In the genomic region with DNA sequence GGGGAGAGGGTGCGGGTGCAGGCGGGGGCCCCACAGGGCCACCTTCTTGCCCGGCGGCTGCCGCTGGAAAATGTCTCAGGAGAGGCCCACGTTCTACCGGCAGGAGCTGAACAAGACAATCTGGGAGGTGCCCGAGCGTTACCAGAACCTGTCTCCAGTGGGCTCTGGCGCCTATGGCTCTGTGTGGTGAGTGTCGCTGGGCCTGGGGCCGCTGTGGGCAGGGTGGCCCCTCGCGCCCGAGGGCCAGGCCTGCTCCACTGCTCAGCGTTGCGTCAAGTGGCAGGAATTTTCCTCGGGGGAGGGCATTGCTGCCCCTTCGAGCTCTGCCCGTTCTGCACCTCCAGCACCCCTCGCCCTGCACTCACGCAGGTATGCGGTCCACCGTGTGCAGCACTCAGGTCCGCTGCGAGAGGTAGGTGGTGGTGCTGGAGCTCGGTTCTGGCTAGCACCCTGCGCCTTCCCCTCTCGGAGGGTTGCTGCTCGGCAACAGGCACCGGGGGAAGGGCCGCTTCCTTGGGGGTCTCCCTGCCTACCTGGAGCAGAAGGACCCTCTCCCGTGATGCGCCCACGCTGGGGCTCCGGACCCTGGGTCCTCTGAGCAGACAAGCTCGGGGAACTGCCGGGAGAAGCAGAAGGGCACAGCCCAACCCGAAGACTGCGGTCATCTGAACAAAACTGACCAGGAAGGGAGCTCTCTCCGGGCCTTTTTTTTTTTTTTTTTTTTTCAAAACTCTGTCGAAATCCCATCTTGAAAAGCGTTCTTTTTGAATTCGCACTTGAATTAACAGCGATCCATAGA, we compare ENCODE assay signal across 8 cellular contexts. TPM values are rescaled to one million over a fixed set of nuclear protein-coding genes. Genes with fewer than 3 reads are reported as not detected.
DNase-seq lines count a peak whose midpoint lies in the region; ATAC-seq and TF ChIP-seq lines count a peak whose summit lies in the region.

No MANE protein-coding gene starts in this region.

- H3K9me3 ChIP-seq in IMR-90 (ENCODE audit: control insufficient read depth, insufficient read depth, low read length), result no peaks in the 10 kb centered on the region

- H3K9me3 Mint-ChIP-seq in activated CD4-positive, alpha-beta T cell treated with anti-CD3 and anti-CD28 coated beads for 36 hours (ENCODE audit: low read depth), result no peaks in the 10 kb centered on the region

- peak overlapping the region; percentile 94 for H3K27ac ChIP-seq in IMR-90 (ENCODE audit: insufficient read depth, low read length)

- in situ Hi-C loops in IMR-90 (cut with MboI; ENCODE audit: low sequenced_read_pairs), result loop anchor here (5.0 to 10.0 kb wide), 2 partner anchors 69 to 167 kb away; a partner anchor contains a TSS

- peak overlapping the region; percentile 88 for H2AK5ac ChIP-seq in IMR-90 (ENCODE audit: low read depth, low read length)

- peaks cover 10% of the 10 kb centered on the region for H3K36me3 Mint-ChIP-seq in activated CD4-positive, alpha-beta T cell treated with anti-CD3 and anti-CD28 coated beads for 36 hours (ENCODE audit: low read depth)

- H3K23ac ChIP-seq in IMR-90 (ENCODE audit: low read depth, low read length), result peak overlapping the region; percentile 25

- TF ChIP-seq POLR2A in IMR-90 (IDR thresholded peaks at IDR 0.05; ENCODE audit: low read depth, low read length), result no peak

- peaks cover 43% of the 10 kb centered on the region for H3K4me1 Mint-ChIP-seq in activated CD4-positive, alpha-beta T cell treated with anti-CD3 and anti-CD28 coated beads for 36 hours

- dilution Hi-C loops in IMR-90 (cut with HindIII; ENCODE audit: low sequenced_read_pairs, unreplicated experiment), result no loop called here

- H3K9ac ChIP-seq in IMR-90 (ENCODE audit: low read depth, low read length), result peak overlapping the region; percentile 98

- H4K91ac ChIP-seq in IMR-90 (ENCODE audit: insufficient read depth, low read depth, low read length), result peak overlapping the region; percentile 83; the same call in 1 of the 2 replicates

- H4K8ac ChIP-seq in IMR-90 (ENCODE audit: low read depth in 2 of 2, low read length in 2 of 2), result peak overlapping the region; percentile 43 to 84; a peak in 1 of 4 replicates

- POLR2A ChIA-PET in IMR-90 (lab: Charles Lee; ENCODE audit: unreplicated experiment), result interaction anchor here (0.6 kb wide), 3 partner anchors 14 to 656 kb away, joined by 5 to 13 read pairs (median 7); no protein-coding TSS in a partner anchor
- POLR2A ChIA-PET in activated CD4-positive, alpha-beta T cell treated with anti-CD3 and anti-CD28 coated beads for 36 hours (lab: Charles Lee), result interaction anchor here (0.6 to 2.5 kb wide), 4 partner anchors 66 to 103 kb away, joined by 8 to 18 read pairs (median 10); no protein-coding TSS in a partner anchor

- no peaks in the 10 kb centered on the region for H3K36me3 ChIP-seq in IMR-90 (ENCODE audit: control insufficient read depth, insufficient read depth, low read length)

- H3K9me1 ChIP-seq in IMR-90 (ENCODE audit: insufficient read depth, low read length), result 0 out of 2 replicates have a peak, but pooled peaks cover 7% of the 10 kb centered on the region

- peak overlapping the region; percentile 41 for H3K14ac ChIP-seq in IMR-90 (replicated peaks; ENCODE audit: low read depth, low read length)

- no peak for TF ChIP-seq CTCF in IMR-90 (conservative IDR thresholded peaks at IDR 0.05; ENCODE audit: low read depth, low read length)

- peak overlapping the region; percentile 98 for H3K4me3 Mint-ChIP-seq in activated CD4-positive, alpha-beta T cell treated with anti-CD3 and anti-CD28 coated beads for 36 hours

- peaks cover 16% of the 10 kb centered on the region for H3K27me3 Mint-ChIP-seq in activated CD4-positive, alpha-beta T cell treated with anti-CD3 and anti-CD28 coated beads for 36 hours

- peak overlapping the region; percentile 98 for H2AFZ ChIP-seq in IMR-90 (replicated peaks; ENCODE audit: low read length, poor library complexity)

- ATAC-seq in GM21526 (IDR thresholded peaks at IDR 0.05; ENCODE audit: low FRiP score, unreplicated experiment) (peak; percentile 23), IMR-90 (ENCODE audit: low read depth) (peak; percentile 13)
- peak; percentile 21 for ATAC-seq in activated CD4-positive, alpha-beta T cell treated with anti-CD3 and anti-CD28 coated beads for 36 hours

- intact Hi-C loops in IMR-90 (cut with micrococcal nuclease), result loop anchor here (5.0 kb wide), 1 partner anchor 39 kb away; no protein-coding TSS in a partner anchor
- intact Hi-C loops in activated CD4-positive, alpha-beta T cell treated with anti-CD3 and anti-CD28 coated beads for 36 hours (cut with DNase I, micrococcal nuclease), result loop anchor here (2.0 to 5.0 kb wide), 3 partner anchors 334 to 649 kb away; a partner anchor contains a TSS

- no peak for TF ChIP-seq RAD21 in IMR-90 (IDR thresholded peaks at IDR 0.05; ENCODE audit: low read length)

- H3K4me1 ChIP-seq in IMR-90 (ENCODE audit: control insufficient read depth, insufficient read depth, low read length), result peaks cover 7% of the 10 kb centered on the region; the same call in 1 of the 2 replicates

- H3K79me1 ChIP-seq in IMR-90 (ENCODE audit: low read depth in 1 of 2, low read length in 2 of 2), result peaks cover 0 to 13% of the 10 kb centered on the region in 2 experiments; a peak in 3 of 4 replicates

- peak overlapping the region; percentile 83 for H3K4me2 ChIP-seq in IMR-90 (ENCODE audit: low read depth, low read length)

- H3K56ac ChIP-seq in IMR-90 (ENCODE audit: extremely low read depth, insufficient read depth, low read length), result peak overlapping the region; percentile 64

- H3K27ac Mint-ChIP-seq in activated CD4-positive, alpha-beta T cell treated with anti-CD3 and anti-CD28 coated beads for 36 hours, result peak overlapping the region; percentile 98

- no peak overlapping the region for H2BK20ac ChIP-seq in IMR-90 (ENCODE audit: low read depth, low read length)

- peak overlapping the region; percentile 65 for H3K4me3 ChIP-seq in IMR-90 (ENCODE audit: insufficient read depth, low read depth, low read length)

- peak overlapping the region; percentile 66; the same call in 1 of the 2 replicates for H2BK120ac ChIP-seq in IMR-90 (ENCODE audit: low read depth, low read length)

- H3K18ac ChIP-seq in IMR-90 (ENCODE audit: low read depth, low read length), result peak overlapping the region; percentile 84

- peak overlapping the region; percentile 83 for H3K4ac ChIP-seq in IMR-90 (ENCODE audit: low read depth, low read length)

- WGBS in IMR-90 (ENCODE audit: extremely low coverage in 2 of 2, insufficient read length in 1 of 2), 2 experiments, result 1% methylated on average over 11 of the region's 45 CpGs; no CpG with 5 or more reads in 1 of the 2 experiments

- H3K27me3 ChIP-seq in IMR-90 (ENCODE audit: control insufficient read depth, insufficient read depth, low read length), result no peaks in the 10 kb centered on the region

- peak overlapping the region; percentile 77 for H4K5ac ChIP-seq in IMR-90 (ENCODE audit: low read depth, low read length)

- peak overlapping the region; percentile 97 for H2AK9ac ChIP-seq in IMR-90 (replicated peaks; ENCODE audit: low read depth, low read length, poor library complexity)

- no TSS peak for BruUV-seq in IMR-90 (replicated peaks; lab: Mats Ljungman, UMichigan)

- H2BK15ac ChIP-seq in IMR-90 (ENCODE audit: low read depth, low read length), result no peak overlapping the region

- peak overlapping the region; percentile 93 for H2BK5ac ChIP-seq in IMR-90 (ENCODE audit: low read depth, low read length, poor library complexity, severe bottlenecking)

- DNase-seq in DMS114 treated with DMSO at 0.1 percent for 48 hours (lab: John Stamatoyannopoulos, UW; ENCODE audit: unreplicated experiment), result peak; percentile 16
- peak; percentile 12 for DNase-seq in IMR-90
- peak; percentile 67 for DNase-seq in activated CD4-positive, alpha-beta T cell treated with anti-CD3 and anti-CD28 coated beads for 36 hours
- peak; percentile 71 for DNase-seq in ecto neural progenitor cell (ENCODE audit: low spot score)
- peak; percentile 27 to 39 for DNase-seq in lung microvascular endothelial cell (ENCODE audit: low read depth in 2 of 2)
- peak in 2 of 3 donors; percentile 17 to 36 for DNase-seq in stimulated activated CD4-positive, alpha-beta T cell treated with anti-CD3 and anti-CD28 coated beads, TNF-alpha, amount 100 ng/mL, for 48 hours (ENCODE audit: low read depth in 3 of 3)
- DNase-seq in middle frontal gyrus (ENCODE audit: extremely low spot score, low spot score), result no peak

- CTCF ChIA-PET in IMR-90 (lab: Yijun Ruan, JAX), result interaction anchor here (0.6 to 4.1 kb wide), 5 partner anchors 24 to 357 kb away, joined by 3 to 28 read pairs (median 4); no protein-coding TSS in a partner anchor
- CTCF ChIA-PET in activated CD4-positive, alpha-beta T cell treated with anti-CD3 and anti-CD28 coated beads for 36 hours (lab: Charles Lee), result interaction anchor here (0.6 to 8.8 kb wide), 32 partner anchors 9 to 1479 kb away, joined by 3 to 183 read pairs (median 3); no protein-coding TSS in a partner anchor

- H4K20me1 ChIP-seq in IMR-90 (ENCODE audit: insufficient read depth, low read length), result peaks cover 33% of the 10 kb centered on the region

TF ChIP-seq in IMR-90, 13 proteins besides CTCF, POLR2A, EP300 and RAD21 (continues in another document):
- TF ChIP-seq RFX5 (IDR thresholded peaks at IDR 0.05; ENCODE audit: low read depth, low read length) (no peak), MXI1 (IDR thresholded peaks at IDR 0.05; ENCODE audit: borderline replicate concordance, low read depth, low read length) (no peak; the same call in 1 of the 2 replicates)
- TF ChIP-seq, protein P1, sequence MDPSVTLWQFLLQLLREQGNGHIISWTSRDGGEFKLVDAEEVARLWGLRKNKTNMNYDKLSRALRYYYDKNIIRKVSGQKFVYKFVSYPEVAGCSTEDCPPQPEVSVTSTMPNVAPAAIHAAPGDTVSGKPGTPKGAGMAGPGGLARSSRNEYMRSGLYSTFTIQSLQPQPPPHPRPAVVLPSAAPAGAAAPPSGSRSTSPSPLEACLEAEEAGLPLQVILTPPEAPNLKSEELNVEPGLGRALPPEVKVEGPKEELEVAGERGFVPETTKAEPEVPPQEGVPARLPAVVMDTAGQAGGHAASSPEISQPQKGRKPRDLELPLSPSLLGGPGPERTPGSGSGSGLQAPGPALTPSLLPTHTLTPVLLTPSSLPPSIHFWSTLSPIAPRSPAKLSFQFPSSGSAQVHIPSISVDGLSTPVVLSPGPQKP (IDR thresholded peaks at IDR 0.05; ENCODE audit: borderline replicate concordance, low read depth, low read length), result no peak

RNA-seq across cellular contexts. Expression of a gene that starts 0.7 kb away (rescaled TPM):
- 69.7 and 74.4 TPM in 2 replicates for total RNA-seq in IMR-90 (2012; rRNA removed)
- polyA plus RNA-seq in IMR-90 (2012; rRNA removed), result 22.6 and 28.4 TPM in 2 replicates
- 8.9 and 12.3 TPM in 2 replicates for polyA plus RNA-seq in IMR-90 (2012; cell fraction: cytosol; rRNA removed)
- 19.6 and 68.9 TPM in 2 replicates for polyA plus RNA-seq in IMR-90 (2012; cell fraction: nucleus; rRNA removed; ENCODE audit: low replicate concordance)
- total RNA-seq in activated CD4-positive, alpha-beta T cell treated with anti-CD3 and anti-CD28 coated beads for 36 hours, result 10 to 100 TPM; 39.1 to 44.0 TPM
- total RNA-seq in lung microvascular endothelial cell, result 29.2 and 36.5 TPM in 2 replicates

RNA-seq across cellular contexts. Expression of a gene that starts 3.8 kb away (rescaled TPM):
- total RNA-seq in IMR-90 (2012; rRNA removed) (not detected in 2 replicates), lung microvascular endothelial cell (not detected in 2 replicates)
- polyA plus RNA-seq in IMR-90 (2012; rRNA removed), result 0.07 TPM in 1 of 2 replicates, not detected in the other
- polyA plus RNA-seq in IMR-90 (2012; cell fraction: cytosol; rRNA removed), result not detected in 2 replicates
- polyA plus RNA-seq in IMR-90 (2012; cell fraction: nucleus; rRNA removed; ENCODE audit: low replicate concordance), result not detected in 2 replicates
- total RNA-seq in activated CD4-positive, alpha-beta T cell treated with anti-CD3 and anti-CD28 coated beads for 36 hours, result not detected
